9 cellular contexts compared by ENCODE assay signal in the genomic region with DNA sequence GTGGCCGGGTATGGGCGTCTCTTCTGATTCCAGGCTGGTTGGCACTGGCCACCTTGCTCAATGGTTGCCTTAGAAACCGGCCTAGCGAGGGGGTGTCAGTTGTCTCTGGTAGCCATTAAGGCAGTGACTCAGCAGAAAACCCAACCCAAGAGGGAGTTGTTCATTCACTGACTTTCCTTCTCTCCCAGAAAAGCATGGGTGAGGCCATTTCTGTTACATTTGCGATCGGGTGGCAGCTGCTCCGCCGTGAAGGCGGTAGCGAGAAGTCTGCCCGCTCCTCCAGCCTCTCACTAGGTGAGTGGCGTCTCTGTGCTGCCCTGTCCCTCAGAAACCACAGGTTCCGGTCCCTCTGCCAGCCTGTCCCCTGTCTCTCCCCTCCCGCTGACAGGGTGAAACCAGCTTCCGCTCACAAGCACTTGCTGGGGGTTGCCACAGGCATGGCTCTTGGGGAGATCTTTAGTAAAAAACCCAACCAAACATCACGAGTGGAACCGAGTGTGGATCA. TPM values are rescaled to one million over a fixed set of nuclear protein-coding genes. Genes with fewer than 3 reads are reported as not detected.
DNase-seq lines count a peak whose midpoint lies in the region; ATAC-seq and TF ChIP-seq lines count a peak whose summit lies in the region.
"Had no signal": no experiment of that assay in that cellular context is flagged by ENCODE, and none has a peak within 500 bp of the region (broad histone marks: within the 10 kb centered on the region; RNA-seq: fewer than 3 reads in every experiment).

No MANE protein-coding gene starts in this region.

- peaks cover 0 to under 1% of the 10 kb centered on the region in 2 donors for H3K36me3 Mint-ChIP-seq in activated naive CD4-positive, alpha-beta T cell treated with anti-CD3 and anti-CD28 coated beads, Interleukin-2, amount 50 U/mL, for 72 hours

- no peaks in the 10 kb centered on the region for H3K4me1 ChIP-seq in uterus
- H3K4me1 ChIP-seq: SJSA1 had no signal

- no peaks in the 10 kb centered on the region for H3K27me3 ChIP-seq in uterus
- H3K27me3 ChIP-seq: SJSA1 had no signal

- no peak for TF ChIP-seq POLR2A in uterus (IDR thresholded peaks at IDR 0.05)

- no peaks in the 10 kb centered on the region for H3K9me3 ChIP-seq in uterus
- H3K9me3 ChIP-seq: SJSA1 had no signal

- DNase-seq in COR-L47 (lab: John Stamatoyannopoulos, UW) (peak; percentile 11), H4 (ENCODE audit: low spot score) (peak; percentile 82), NCI-H748 (lab: John Stamatoyannopoulos, UW; ENCODE audit: unreplicated experiment) (peak; percentile 79), inferior parietal cortex (ENCODE audit: extremely low spot score) (peak; percentile 58), uterus (no peak)
- DNase-seq in activated naive CD4-positive, alpha-beta T cell treated with anti-CD3 and anti-CD28 coated beads, Interleukin-2, amount 50 U/mL, for 72 hours (ENCODE audit: low spot score in 2 of 2), result peak in 1 of 2 donors; percentile 73
- DNase-seq in stimulated activated naive CD8-positive, alpha-beta T cell treated with anti-CD3 and anti-CD28 coated beads, Interleukin-15, Interleukin-2, amounts not matched to agents 100 U/mL and 50 U/mL, for 24 hours, result peak; percentile 58
- DNase-seq in NK-92 treated with Interleukin-12 subunit alpha and Interleukin-12 subunit beta, amount 100 ng/mL, for 24 hours (lab: John Stamatoyannopoulos, UW), result no peak

- TF ChIP-seq CTCF in uterus (IDR thresholded peaks at IDR 0.05), result no peak

- no peaks in the 10 kb centered on the region for H3K36me3 ChIP-seq in uterus
- H3K36me3 ChIP-seq: SJSA1 had no signal

- H3K27ac Mint-ChIP-seq in activated naive CD4-positive, alpha-beta T cell treated with anti-CD3 and anti-CD28 coated beads, Interleukin-2, amount 50 U/mL, for 72 hours, result peak overlapping the region; percentile 74 to 86

- intact Hi-C loops in uterus (cut with DNase I; ENCODE audit: low total_unique reads), result no loop called here

- no peak overlapping the region for H3K4me3 ChIP-seq in uterus
- H3K4me3 ChIP-seq: SJSA1 had no signal

- peak; percentile 62 to 99 for ATAC-seq in activated naive CD4-positive, alpha-beta T cell treated with anti-CD3 and anti-CD28 coated beads, Interleukin-2, amount 50 U/mL, for 72 hours
- ATAC-seq in stimulated activated naive CD8-positive, alpha-beta T cell treated with anti-CD3 and anti-CD28 coated beads, Interleukin-15, Interleukin-2, amounts not matched to agents 100 U/mL and 50 U/mL, for 24 hours, result peak; percentile 94

- no peak overlapping the region for H3K27ac ChIP-seq in uterus
- H3K27ac ChIP-seq: SJSA1 had no signal

- H3K9me3 Mint-ChIP-seq in activated naive CD4-positive, alpha-beta T cell treated with anti-CD3 and anti-CD28 coated beads, Interleukin-2, amount 50 U/mL, for 72 hours, result no peaks in the 10 kb centered on the region

RNA-seq across cellular contexts. Expression of a gene that starts 17.4 kb away (rescaled TPM):
- total RNA-seq in H4 (2014; rRNA removed; shearing (Covaris generic)), result 50.0 and 58.6 TPM in 2 replicates
- 100 to 1,000 TPM; 104 to 123 TPM for total RNA-seq in activated naive CD4-positive, alpha-beta T cell treated with anti-CD3 and anti-CD28 coated beads, Interleukin-2, amount 50 U/mL, for 72 hours
- 10 to 100 TPM in 3 of 4 donors, 1 to 10 TPM in 1; 9.7 to 52.6 (median 35.8) TPM for total RNA-seq in uterus

RNA-seq across cellular contexts. Expression of a gene that starts 29.7 kb away (rescaled TPM):
- total RNA-seq in H4 (2014; rRNA removed; shearing (Covaris generic)), result 2.2 and 2.7 TPM in 2 replicates
- total RNA-seq in activated naive CD4-positive, alpha-beta T cell treated with anti-CD3 and anti-CD28 coated beads, Interleukin-2, amount 50 U/mL, for 72 hours, result 1 to 10 TPM; 5.1 to 6.4 TPM
- 1 to 10 TPM in 3 of 4 donors, not detected in 1; 2.5 to 9.6 (median 6.2) TPM for total RNA-seq in uterus

RNA-seq across cellular contexts. Expression of a gene that starts 30.6 kb away (rescaled TPM):
- total RNA-seq in H4 (2014; rRNA removed; shearing (Covaris generic)), result 19.4 and 23.5 TPM in 2 replicates
- total RNA-seq in activated naive CD4-positive, alpha-beta T cell treated with anti-CD3 and anti-CD28 coated beads, Interleukin-2, amount 50 U/mL, for 72 hours, result 100 to 1,000 TPM in 1 of 2 donors, 10 to 100 TPM in 1; 95.9 to 102 TPM
- 10 to 100 TPM; 20.9 to 65.7 (median 37.3) TPM for total RNA-seq in uterus

RNA-seq across cellular contexts. Expression of a gene that starts 57.8 kb away (rescaled TPM):
- 0.10 TPM in 1 of 2 replicates, not detected in the other for total RNA-seq in H4 (2014; rRNA removed; shearing (Covaris generic))
- total RNA-seq in activated naive CD4-positive, alpha-beta T cell treated with anti-CD3 and anti-CD28 coated beads, Interleukin-2, amount 50 U/mL, for 72 hours, result 10 to 100 TPM; 14.8 to 16.1 TPM
- total RNA-seq in uterus, result 1 to 10 TPM in 3 of 4 donors, under 1 TPM in 1; 0.77 to 5.9 (median 2.6) TPM

Comparison
In these comparisons a context has a peak if more than half of its experiments do, and no peak if none do; other contexts are left out.
1. DNase-seq: peak in COR-L47 (single experiment), H4 (single experiment), NCI-H748 (single experiment), inferior parietal cortex (single experiment) and stimulated activated naive CD8-positive, alpha-beta T cell treated with anti-CD3 and anti-CD28 coated beads, Interleukin-15, Interleukin-2, amounts not matched to agents 100 U/mL and 50 U/mL, for 24 hours (single experiment); none in uterus (0 of 2) and NK-92 treated with Interleukin-12 subunit alpha and Interleukin-12 subunit beta, amount 100 ng/mL, for 24 hours (single experiment).